ENCODE assay signal across 8 cellular contexts in genomic region chr5:36875051-36875788, GRCh38. TPM values are rescaled to one million over a fixed set of nuclear protein-coding genes. Genes with fewer than 3 reads are reported as not detected.
A peak's percentile ranks its signal among the peaks of the same experiment; 100 is the strongest.
DNase-seq lines count a peak whose midpoint lies in the region; ATAC-seq and TF ChIP-seq lines count a peak whose summit lies in the region.

No MANE protein-coding gene starts in this region.

- H3K4me3 Mint-ChIP-seq in immature natural killer cell, result peak overlapping the region; percentile 91 to 99 (median 94)

- TF ChIP-seq CTCF in GM12864 (IDR thresholded peaks at IDR 0.05; ENCODE audit: low read depth, low read length, missing control alignments), result no peak
- TF ChIP-seq CTCF in brain microvascular endothelial cell (IDR thresholded peaks at IDR 0.05; ENCODE audit: low read depth, low read length, missing control alignments), result no peak

- H3K4me1 Mint-ChIP-seq in immature natural killer cell, result peaks cover 43 to 76% of the 10 kb centered on the region in 2 donors

- peak overlapping the region; percentile 92 to 98 (median 96) for H3K27ac Mint-ChIP-seq in immature natural killer cell

- no peaks in the 10 kb centered on the region for H3K27me3 ChIP-seq in brain microvascular endothelial cell (replicated peaks)

- no peaks in the 10 kb centered on the region for H3K9me3 Mint-ChIP-seq in immature natural killer cell

- H3K27ac ChIP-seq in brain microvascular endothelial cell, result peak overlapping the region; percentile 71
- H3K27ac ChIP-seq in skin epidermis, result peak overlapping the region in 20 of 21 experiments; percentile 94 to 99 (median 98)

- H3K4me3 ChIP-seq in GM12864 (ENCODE audit: low read depth, low read length) (peak overlapping the region; percentile 98), brain microvascular endothelial cell (ENCODE audit: low read depth, low read length) (peak overlapping the region; percentile 83), skin epidermis (peak overlapping the region; percentile 65 to 100 (median 87))

- in situ Hi-C loops in brain microvascular endothelial cell (cut with HindIII; ENCODE audit: low pct_ligation_motif_present, low sequenced_read_pairs), result no loop called here

- ATAC-seq in HG02571 (IDR thresholded peaks at IDR 0.05; ENCODE audit: unreplicated experiment) (no peak), HG03469 (IDR thresholded peaks at IDR 0.05; ENCODE audit: unreplicated experiment) (no peak)

- H3K36me3 ChIP-seq in brain microvascular endothelial cell (replicated peaks), result no peaks in the 10 kb centered on the region

- H3K36me3 Mint-ChIP-seq in immature natural killer cell, result no peaks in the 10 kb centered on the region

- H3K27me3 Mint-ChIP-seq in immature natural killer cell (ENCODE audit: low read depth in 3 of 3), result peaks cover 12 to 23% (median 15%) of the 10 kb centered on the region in 3 donors

- no peak for DNase-seq in GM12864 (ENCODE audit: low read depth)
- peak; percentile 50 to 56 for DNase-seq in Kasumi-1 (lab: John Stamatoyannopoulos, UW)
- DNase-seq in T-helper 9 cell, result peak; percentile 47
- peak; percentile 28 for DNase-seq in brain microvascular endothelial cell
- DNase-seq in immature natural killer cell, result peak; percentile 34 to 38 (median 36)

RNA-seq across cellular contexts. Expression of gene NIPBL, which starts 1.3 kb away (rescaled TPM):
- 10 to 100 TPM in 2 of 3 donors, 1 to 10 TPM in 1; 4.9 to 42.5 (median 11.6) TPM for polyA plus RNA-seq in immature natural killer cell
